Comparison of ENCODE assay signal across 14 cellular contexts in the genomic region with DNA sequence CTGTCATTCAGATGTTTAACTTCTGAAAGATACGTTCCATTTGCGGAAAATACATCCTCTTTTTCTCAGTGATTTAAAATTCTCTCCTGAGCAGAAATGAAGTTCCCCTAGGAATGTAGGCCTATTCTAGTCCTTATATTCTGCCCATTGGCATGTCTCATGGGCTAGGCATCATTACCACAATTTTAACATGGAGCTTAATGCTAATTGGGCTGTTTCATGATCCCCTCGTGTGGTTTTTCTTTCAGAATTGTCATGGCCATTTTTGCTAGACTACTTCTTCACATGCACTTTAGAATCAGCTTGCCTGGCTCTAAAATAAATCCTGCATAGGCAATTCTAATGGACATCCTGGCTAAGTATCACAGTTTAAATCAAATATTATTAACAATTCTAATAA. TPM values are rescaled to one million over a fixed set of nuclear protein-coding genes. Genes with fewer than 3 reads are reported as not detected.
DNase-seq lines count a peak whose midpoint lies in the region; ATAC-seq and TF ChIP-seq lines count a peak whose summit lies in the region.
"Had no signal": no experiment of that assay in that cellular context is flagged by ENCODE, and none has a peak within 500 bp of the region (broad histone marks: within the 10 kb centered on the region; RNA-seq: fewer than 3 reads in every experiment).

No MANE protein-coding gene starts in this region.

- intact Hi-C loops in right cardiac atrium (cut with DNase I): no loop called here
- intact Hi-C loops in naive thymus-derived CD4-positive, alpha-beta T cell (cut with micrococcal nuclease): no loop called here

- POLR2A ChIA-PET in naive thymus-derived CD4-positive, alpha-beta T cell (lab: Charles Lee): no interaction called here

- no peaks in the 10 kb centered on the region for H3K9me3 Mint-ChIP-seq in effector memory CD8-positive, alpha-beta T cell
- peaks cover 0 to 11% (median 2%) of the 10 kb centered on the region in 11 donors for H3K9me3 Mint-ChIP-seq in naive thymus-derived CD4-positive, alpha-beta T cell
- no peaks in the 10 kb centered on the region for H3K9me3 Mint-ChIP-seq in type B pancreatic cell

- H3K9me3 ChIP-seq in cardiac muscle cell (ENCODE audit: low read depth): no peaks in the 10 kb centered on the region
- no peaks in the 10 kb centered on the region for H3K9me3 ChIP-seq in right cardiac atrium (ENCODE audit: control insufficient read depth, low read length)
- H3K9me3 ChIP-seq in naive thymus-derived CD4-positive, alpha-beta T cell (ENCODE audit: control insufficient read depth in 2 of 3, low read length in 3 of 3): peaks cover 0 to 9% (median 0%) of the 10 kb centered on the region in 3 experiments

- peaks cover 72% of the 10 kb centered on the region for H3K27me3 ChIP-seq in cardiac muscle cell
- no peaks in the 10 kb centered on the region for H3K27me3 ChIP-seq in right cardiac atrium (ENCODE audit: control insufficient read depth, insufficient read depth)
- peaks cover 0 to 14% of the 10 kb centered on the region in 2 donors for H3K27me3 ChIP-seq in naive thymus-derived CD4-positive, alpha-beta T cell (ENCODE audit: control insufficient read depth in 2 of 2, insufficient read depth in 2 of 2, low read length in 2 of 2)

- CTCF ChIA-PET in naive thymus-derived CD4-positive, alpha-beta T cell (lab: Charles Lee): interaction anchor here (1.0 kb wide), 1 partner anchor 20 kb away, joined by 4 read pairs; no protein-coding TSS in a partner anchor

- H3K36me3 ChIP-seq in cardiac muscle cell: no peaks in the 10 kb centered on the region
- H3K36me3 ChIP-seq in naive thymus-derived CD4-positive, alpha-beta T cell (ENCODE audit: control insufficient read depth in 2 of 3, insufficient read depth in 3 of 3, low read length in 3 of 3): no peaks in the 10 kb centered on the region

- H3K4me3 Mint-ChIP-seq in effector memory CD8-positive, alpha-beta T cell: peak overlapping the region; percentile 29 to 36
- H3K4me3 Mint-ChIP-seq in naive thymus-derived CD4-positive, alpha-beta T cell: peak overlapping the region in 9 of 10 donors; percentile 57 to 82 (median 72)
- peak overlapping the region; percentile 82 for H3K4me3 Mint-ChIP-seq in type B pancreatic cell

- H3K4me3 ChIP-seq in cardiac muscle cell (peak overlapping the region; percentile 36), right cardiac atrium (ENCODE audit: low read length) (no peak overlapping the region)
- H3K4me3 ChIP-seq in naive thymus-derived CD4-positive, alpha-beta T cell (ENCODE audit: low read length): no peak overlapping the region

- H3K36me3 Mint-ChIP-seq in effector memory CD8-positive, alpha-beta T cell (ENCODE audit: insufficient read depth): no peaks in the 10 kb centered on the region
- H3K36me3 Mint-ChIP-seq in naive thymus-derived CD4-positive, alpha-beta T cell: peaks cover 0 to 7% (median 5%) of the 10 kb centered on the region in 5 donors
- no peaks in the 10 kb centered on the region for H3K36me3 Mint-ChIP-seq in type B pancreatic cell

- WGBS in right cardiac atrium: 74% methylated on average over 3 of the region's 3 CpGs

- no peak for TF ChIP-seq CTCF in cardiac muscle cell (IDR thresholded peaks at IDR 0.05; ENCODE audit: low read depth, low read length)
- TF ChIP-seq CTCF in type B pancreatic cell (conservative IDR thresholded peaks at IDR 0.05): no peak

- DNase-seq in cardiac muscle cell (ENCODE audit: low read depth in 1 of 2, low spot score in 1 of 2) (no peak), right cardiac atrium (no peak), type B pancreatic cell (ENCODE audit: extremely low spot score, unreplicated experiment) (no peak)
- DNase-seq in effector memory CD8-positive, alpha-beta T cell: no peak
- no peak for DNase-seq in naive thymus-derived CD4-positive, alpha-beta T cell
- DNase-seq: NCI-H1417 treated with DMSO at 0.1 percent for 48 hours; NCI-H446; OCI-M1; stimulated activated naive CD4-positive, alpha-beta T cell treated with Interleukin-2 at 50 U/mL for 16 hours had no signal

- peaks cover 4% of the 10 kb centered on the region in 2 donors for H3K4me1 Mint-ChIP-seq in effector memory CD8-positive, alpha-beta T cell (ENCODE audit: low read depth in 2 of 2)
- peaks cover 0 to 19% (median 11%) of the 10 kb centered on the region in 7 donors for H3K4me1 Mint-ChIP-seq in naive thymus-derived CD4-positive, alpha-beta T cell
- no peaks in the 10 kb centered on the region for H3K4me1 Mint-ChIP-seq in type B pancreatic cell (ENCODE audit: unreplicated experiment)

- H3K27me3 Mint-ChIP-seq in effector memory CD8-positive, alpha-beta T cell: peaks cover 44 to 53% of the 10 kb centered on the region in 2 donors
- H3K27me3 Mint-ChIP-seq in naive thymus-derived CD4-positive, alpha-beta T cell: peaks cover 30 to 61% (median 39%) of the 10 kb centered on the region in 5 donors
- H3K27me3 Mint-ChIP-seq in type B pancreatic cell: peaks cover 62% of the 10 kb centered on the region

- no peak overlapping the region for H3K27ac Mint-ChIP-seq in effector memory CD8-positive, alpha-beta T cell
- H3K27ac Mint-ChIP-seq in naive thymus-derived CD4-positive, alpha-beta T cell: no peak overlapping the region
- H3K27ac Mint-ChIP-seq in type B pancreatic cell: peak overlapping the region; percentile 36

- no peak for ATAC-seq in right cardiac atrium
- ATAC-seq in effector memory CD8-positive, alpha-beta T cell (replicated peaks): no peak
- ATAC-seq in naive thymus-derived CD4-positive, alpha-beta T cell: no peak
- ATAC-seq in HG03097 (IDR thresholded peaks at IDR 0.05; ENCODE audit: low FRiP score, unreplicated experiment): no peak
- no peak for ATAC-seq in GM21515 (IDR thresholded peaks at IDR 0.05; ENCODE audit: unreplicated experiment)
- no peak for ATAC-seq in GM19463 (IDR thresholded peaks at IDR 0.05; ENCODE audit: unreplicated experiment)

- no peaks in the 10 kb centered on the region for H3K4me1 ChIP-seq in cardiac muscle cell (ENCODE audit: low read depth)
- H3K4me1 ChIP-seq in right cardiac atrium (ENCODE audit: control insufficient read depth, insufficient read depth, low read length): no peaks in the 10 kb centered on the region
- H3K4me1 ChIP-seq in naive thymus-derived CD4-positive, alpha-beta T cell (ENCODE audit: control insufficient read depth in 2 of 2, insufficient read depth in 2 of 2, low read length in 2 of 2): peaks cover 0 to 15% of the 10 kb centered on the region in 2 donors

- H3K27ac ChIP-seq in cardiac muscle cell (no peak overlapping the region), right cardiac atrium (ENCODE audit: low read length) (no peak overlapping the region)
- no peak overlapping the region for H3K27ac ChIP-seq in naive thymus-derived CD4-positive, alpha-beta T cell (ENCODE audit: low read depth, low read length)
- H3K27ac ChIP-seq: VCaP had no signal

RNA-seq across cellular contexts. Expression of a gene that starts 1.0 kb away (rescaled TPM):
- total RNA-seq in cardiac muscle cell (25.6 and 30.6 TPM in 2 replicates), right cardiac atrium (100 to 1,000 TPM; 101 to 344 (median 237) TPM), type B pancreatic cell (ENCODE audit: low replicate concordance) (72.9 and 98.5 TPM in 2 replicates)
- polyA plus RNA-seq in cardiac muscle cell (37.9 and 41.8 TPM in 2 replicates), right cardiac atrium (114 TPM)
- 1 to 10 TPM in 3 of 5 experiments, not detected in 2; 2.0 to 7.1 (median 2.8) TPM for total RNA-seq in naive thymus-derived CD4-positive, alpha-beta T cell
- polyA plus RNA-seq in naive thymus-derived CD4-positive, alpha-beta T cell: under 1 TPM in 1 of 2 donors, not detected in 1; 0.53 TPM

RNA-seq across cellular contexts. Expression of a gene that starts 1.4 kb away (rescaled TPM):
- 18.2 and 19.1 TPM in 2 replicates for total RNA-seq in cardiac muscle cell
- polyA plus RNA-seq in cardiac muscle cell: 32.1 and 35.7 TPM in 2 replicates
- 100 to 1,000 TPM in 2 of 4 donors, 10 to 100 TPM in 2; 50.8 to 167 (median 126) TPM for total RNA-seq in right cardiac atrium
- polyA plus RNA-seq in right cardiac atrium: 51.6 TPM
- 1 to 10 TPM in 3 of 5 experiments, not detected in 2; 1.3 to 4.4 (median 1.8) TPM for total RNA-seq in naive thymus-derived CD4-positive, alpha-beta T cell
- under 1 TPM; 0.35 to 0.38 TPM for polyA plus RNA-seq in naive thymus-derived CD4-positive, alpha-beta T cell
- 90.1 and 106 TPM in 2 replicates for total RNA-seq in type B pancreatic cell (ENCODE audit: low replicate concordance)
- total RNA-seq: H4 had no signal

RNA-seq across cellular contexts. Expression of a gene that starts 53.2 kb away (rescaled TPM):
- total RNA-seq in cardiac muscle cell (0.06 TPM in 1 of 2 replicates, not detected in the other), right cardiac atrium (under 1 TPM in 2 of 4 donors, not detected in 2; 0.17 to 0.40 TPM), type B pancreatic cell (ENCODE audit: low replicate concordance) (21.4 and 26.2 TPM in 2 replicates)
- polyA plus RNA-seq in cardiac muscle cell (not detected in 2 replicates), right cardiac atrium (not detected)
- total RNA-seq in naive thymus-derived CD4-positive, alpha-beta T cell: under 1 TPM in 1 of 5 experiments, not detected in 4; 0.56 TPM
- not detected for polyA plus RNA-seq in naive thymus-derived CD4-positive, alpha-beta T cell

Comparison
In these comparisons a context has a peak if more than half of its experiments do, and no peak if none do; other contexts are left out.
1. RNA of a gene that starts 53.2 kb away (total RNA-seq): 21.4 to 26.2 TPM in type B pancreatic cell; 0.17 to 0.40 TPM in right cardiac atrium, 0.06 TPM in cardiac muscle cell and 0.56 TPM in naive thymus-derived CD4-positive, alpha-beta T cell; every median in the first group is over 10 times any median in the second.
2. Peak in every context shown above with its lines, with median percentiles within 50 percentile points of each other: H3K4me3 Mint-ChIP-seq.